20 cellular contexts compared by ENCODE assay signal in the genomic region with DNA sequence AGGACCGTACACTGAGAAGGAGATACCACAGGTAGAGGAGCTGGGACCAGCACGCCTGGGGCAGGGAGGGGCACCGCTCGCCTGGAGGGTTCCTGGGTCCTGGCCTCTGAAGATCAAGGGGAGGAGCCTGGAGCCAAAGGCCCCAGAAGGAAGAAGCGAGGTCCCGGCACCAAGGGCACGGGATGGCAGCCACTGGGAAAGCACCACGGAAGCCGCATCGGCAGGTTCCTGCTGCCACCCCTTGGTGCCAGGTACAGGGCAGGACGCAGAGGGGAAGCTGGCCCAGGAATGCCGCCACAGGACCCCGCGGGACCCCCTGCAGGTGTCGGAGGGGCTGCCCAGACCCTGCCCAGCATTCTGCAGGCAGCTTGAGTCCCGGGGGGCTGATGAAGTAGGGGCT. TPM values are rescaled to one million over a fixed set of nuclear protein-coding genes. Genes with fewer than 3 reads are reported as not detected.
A peak's percentile ranks its signal among the peaks of the same experiment; 100 is the strongest.
DNase-seq lines count a peak whose midpoint lies in the region; ATAC-seq and TF ChIP-seq lines count a peak whose summit lies in the region.
"Had no signal": no experiment of that assay in that cellular context is flagged by ENCODE, and none has a peak within 500 bp of the region (broad histone marks: within the 10 kb centered on the region; RNA-seq: fewer than 3 reads in every experiment).

No MANE protein-coding gene starts in this region.

- H3K27me3 ChIP-seq in left ventricle myocardium inferior (ENCODE audit: low read depth), result peaks cover 83% of the 10 kb centered on the region
- no peaks in the 10 kb centered on the region for H3K27me3 ChIP-seq in right atrium auricular region
- peaks cover 20% of the 10 kb centered on the region for H3K27me3 ChIP-seq in RWPE2 (ENCODE audit: insufficient read depth, poor library complexity, severe bottlenecking)
- peaks cover 19% of the 10 kb centered on the region for H3K27me3 ChIP-seq in lower lobe of right lung (ENCODE audit: low read depth)

- no peak overlapping the region for H3K4me3 Mint-ChIP-seq in stimulated activated naive B cell treated with anti-CD40 and anti-IgM and Interleukin-4, amounts not matched to agents 10 μg/mL and 1 μg/mL and 100 μg/mL, for 72 hours
- H3K4me3 Mint-ChIP-seq: B cell had no signal

- H3K9me3 Mint-ChIP-seq in stimulated activated naive B cell treated with anti-CD40 and anti-IgM and Interleukin-4, amounts not matched to agents 10 μg/mL and 1 μg/mL and 100 μg/mL, for 72 hours, result peaks cover 0 to 2% of the 10 kb centered on the region in 2 donors

- H3K4me3 ChIP-seq in left ventricle myocardium inferior, result no peak overlapping the region
- H3K4me3 ChIP-seq in right atrium auricular region, result no peak overlapping the region
- H3K4me3 ChIP-seq in RWPE2 (ENCODE audit: severe bottlenecking), result no peak overlapping the region
- no peak overlapping the region for H3K4me3 ChIP-seq in lower lobe of right lung
- H3K4me3 ChIP-seq: SK-N-MC had no signal

- H3K9me3 ChIP-seq in left ventricle myocardium inferior (replicated peaks) (no peaks in the 10 kb centered on the region), right atrium auricular region (no peaks in the 10 kb centered on the region), RWPE2 (ENCODE audit: severe bottlenecking) (no peaks in the 10 kb centered on the region), lower lobe of right lung (no peaks in the 10 kb centered on the region)

- peaks cover 0 to 1% of the 10 kb centered on the region in 2 donors for H3K36me3 Mint-ChIP-seq in stimulated activated naive B cell treated with anti-CD40 and anti-IgM and Interleukin-4, amounts not matched to agents 10 μg/mL and 1 μg/mL and 100 μg/mL, for 72 hours

- no peak for TF ChIP-seq CTCF in left ventricle myocardium inferior (IDR thresholded peaks at IDR 0.05; ENCODE audit: borderline replicate concordance)
- no peak for TF ChIP-seq CTCF in right atrium auricular region (IDR thresholded peaks at IDR 0.05)
- TF ChIP-seq CTCF in RWPE2 (IDR thresholded peaks at IDR 0.05; ENCODE audit: poor library complexity, severe bottlenecking), result no peak
- no peak for TF ChIP-seq CTCF in lower lobe of right lung (IDR thresholded peaks at IDR 0.05)
- no peak for TF ChIP-seq CTCF in omental fat pad (IDR thresholded peaks at IDR 0.05)

- peaks cover 0 to 3% of the 10 kb centered on the region in 2 donors for H3K4me1 Mint-ChIP-seq in stimulated activated naive B cell treated with anti-CD40 and anti-IgM and Interleukin-4, amounts not matched to agents 10 μg/mL and 1 μg/mL and 100 μg/mL, for 72 hours
- H3K4me1 Mint-ChIP-seq: B cell had no signal

- H3K27ac ChIP-seq in left ventricle myocardium inferior (replicated peaks), result no peak overlapping the region
- no peak overlapping the region for H3K27ac ChIP-seq in right atrium auricular region
- H3K27ac ChIP-seq in RWPE2 (ENCODE audit: poor library complexity, severe bottlenecking), result no peak overlapping the region
- no peak overlapping the region for H3K27ac ChIP-seq in lower lobe of right lung
- H3K27ac ChIP-seq: HL-60, KMS-11, SK-N-MC had no signal

- H3K27ac Mint-ChIP-seq in stimulated activated naive B cell treated with anti-CD40 and anti-IgM and Interleukin-4, amounts not matched to agents 10 μg/mL and 1 μg/mL and 100 μg/mL, for 72 hours, result peak overlapping the region; percentile 52
- H3K27ac Mint-ChIP-seq: B cell had no signal

- DNase-seq in left ventricle myocardium inferior (peak; percentile 7), right atrium auricular region (ENCODE audit: low spot score) (no peak), RWPE2 (ENCODE audit: low spot score) (peak; percentile 62), lower lobe of right lung (peak; percentile 28), NCI-H2107 treated with DMSO at 0.1 percent for 48 hours (lab: John Stamatoyannopoulos, UW; ENCODE audit: unreplicated experiment) (no peak), omental fat pad (ENCODE audit: low spot score) (no peak)
- DNase-seq in stimulated activated naive B cell treated with anti-CD40 and anti-IgM and Interleukin-4, amounts not matched to agents 10 μg/mL and 1 μg/mL and 100 μg/mL, for 72 hours, result no peak
- DNase-seq: DMS79 treated with DMSO at 0.1 percent for 48 hours, NCI-H1417, NCI-H187, NCI-H446 treated with DMSO at 0.1 percent for 48 hours, NCI-H526 treated with DMSO at 0.1 percent for 48 hours, SHP77 treated with DMSO at 0.1 percent for 48 hours had no signal

- H3K36me3 ChIP-seq in left ventricle myocardium inferior (no peaks in the 10 kb centered on the region), right atrium auricular region (no peaks in the 10 kb centered on the region), RWPE2 (ENCODE audit: low read depth) (no peaks in the 10 kb centered on the region), lower lobe of right lung (no peaks in the 10 kb centered on the region)

- no peak for ATAC-seq in RWPE2 (ENCODE audit: low read depth)
- ATAC-seq in lower lobe of right lung, result no peak
- ATAC-seq in stimulated activated naive B cell treated with anti-CD40 and anti-IgM and Interleukin-4, amounts not matched to agents 10 μg/mL and 1 μg/mL and 100 μg/mL, for 72 hours (replicated peaks), result no peak
- no peak for ATAC-seq in omental fat pad (ENCODE audit: low FRiP score)
- no peak for ATAC-seq in HG03469 (IDR thresholded peaks at IDR 0.05; ENCODE audit: unreplicated experiment)

- H3K27me3 Mint-ChIP-seq in stimulated activated naive B cell treated with anti-CD40 and anti-IgM and Interleukin-4, amounts not matched to agents 10 μg/mL and 1 μg/mL and 100 μg/mL, for 72 hours, result peaks cover 9 to 49% of the 10 kb centered on the region in 2 donors

- intact Hi-C loops in left ventricle myocardium inferior (cut with micrococcal nuclease), result no loop called here
- intact Hi-C loops in lower lobe of right lung (cut with DNase I), result no loop called here

- H3K4me1 ChIP-seq in left ventricle myocardium inferior, result no peaks in the 10 kb centered on the region
- no peaks in the 10 kb centered on the region for H3K4me1 ChIP-seq in right atrium auricular region
- H3K4me1 ChIP-seq in RWPE2 (ENCODE audit: insufficient read depth, poor library complexity, severe bottlenecking), result no peaks in the 10 kb centered on the region
- H3K4me1 ChIP-seq in lower lobe of right lung, result no peaks in the 10 kb centered on the region

RNA-seq across cellular contexts. Expression of gene CBFA2T3, which starts 42.5 kb away (rescaled TPM):
- 8.6 TPM for total RNA-seq in left ventricle myocardium inferior
- 1 to 10 TPM; 1.1 to 2.6 TPM for total RNA-seq in right atrium auricular region
- 14.3 TPM for total RNA-seq in lower lobe of right lung
- 10 to 100 TPM in 1 of 4 donors, 1 to 10 TPM in 2, under 1 TPM in 1; 0.84 to 12.6 (median 1.4) TPM for total RNA-seq in omental fat pad
- total RNA-seq: H4, M059J had no signal

Comparison
In these comparisons a context has a peak if more than half of its experiments do, and no peak if none do; other contexts are left out.
1. DNase-seq: peak in left ventricle myocardium inferior (single experiment), RWPE2 (single experiment) and lower lobe of right lung (single experiment); none in right atrium auricular region (single experiment), stimulated activated naive B cell treated with anti-CD40 and anti-IgM and Interleukin-4, amounts not matched to agents 10 μg/mL and 1 μg/mL and 100 μg/mL, for 72 hours (single experiment), NCI-H2107 treated with DMSO at 0.1 percent for 48 hours (single experiment) and omental fat pad (single experiment).